17 cellular contexts compared by ENCODE assay signal in genomic region chr15:57388199-57388863, GRCh38. TPM values are rescaled to one million over a fixed set of nuclear protein-coding genes. Genes with fewer than 3 reads are reported as not detected.
DNase-seq lines count a peak whose midpoint lies in the region; ATAC-seq and TF ChIP-seq lines count a peak whose summit lies in the region.
"Had no signal": no experiment of that assay in that cellular context is flagged by ENCODE, and none has a peak within 500 bp of the region (broad histone marks: within the 10 kb centered on the region; RNA-seq: fewer than 3 reads in every experiment).

No MANE protein-coding gene starts in this region.

- DNase-seq in body of pancreas = peak; percentile 34 to 60 (median 48)
- DNase-seq in hepatocyte (ENCODE audit: low spot score) = no peak
- no peak for DNase-seq in neural progenitor cell (ENCODE audit: low spot score)
- no peak for DNase-seq in upper lobe of right lung
- DNase-seq in RKO (ENCODE audit: low spot score) = no peak
- DNase-seq in Ammon's horn (ENCODE audit: low spot score) = no peak
- no peak for DNase-seq in spleen
- DNase-seq: activated CD8-positive, alpha-beta memory T cell treated with anti-CD3 and anti-CD28 coated beads, Interleukin-2, amount 10 ng/mL, durations not matched to agents 7 days and 5 days; activated naive CD4-positive, alpha-beta T cell treated with Interleukin-2 at 50 U/mL for 16 hours; CD4-positive, CD25-positive, alpha-beta regulatory T cell; EL; IMR-90; NCI-H1092; NCI-H345; stimulated activated CD4-positive, alpha-beta T cell treated with anti-CD3 and anti-CD28 coated beads, Interleukin-4, amount 100 ng/mL, for 24 hours had no signal

- no peak overlapping the region for H3K9ac ChIP-seq in neural progenitor cell

- H3K4me3 ChIP-seq in body of pancreas (no peak overlapping the region), hepatocyte (no peak overlapping the region), neural progenitor cell (no peak overlapping the region), upper lobe of right lung (no peak overlapping the region), spleen (no peak overlapping the region)

- H3K79me2 ChIP-seq in hepatocyte = peaks cover 59% of the 10 kb centered on the region
- H3K79me2 ChIP-seq in neural progenitor cell (ENCODE audit: low read depth) = no peaks in the 10 kb centered on the region

- no peak overlapping the region for H3K4me2 ChIP-seq in hepatocyte
- peak overlapping the region; percentile 45 for H3K4me2 ChIP-seq in neural progenitor cell

- H3K36me3 ChIP-seq in body of pancreas (replicated peaks in 1 of 2; ENCODE audit: insufficient read depth in 1 of 2, low read depth in 2 of 2) (no peaks in the 10 kb centered on the region), hepatocyte (replicated peaks; ENCODE audit: insufficient read depth, low read depth) (no peaks in the 10 kb centered on the region), neural progenitor cell (no peaks in the 10 kb centered on the region), upper lobe of right lung (no peaks in the 10 kb centered on the region), spleen (no peaks in the 10 kb centered on the region)

- H3K9me2 ChIP-seq in hepatocyte (replicated peaks; ENCODE audit: insufficient read depth) = no peaks in the 10 kb centered on the region

- peaks cover 4% of the 10 kb centered on the region for H3K9me3 Mint-ChIP-seq in neural progenitor cell
- H3K9me3 Mint-ChIP-seq: central memory CD8-positive, alpha-beta T cell had no signal

- H3K4me1 Mint-ChIP-seq in neural progenitor cell = peaks cover 23% of the 10 kb centered on the region
- H3K4me1 Mint-ChIP-seq: activated CD8-positive, alpha-beta memory T cell treated with anti-CD3 and anti-CD28 coated beads, Interleukin-2, amount 10 ng/mL, durations not matched to agents 7 days and 5 days; CD4-positive, CD25-positive, alpha-beta regulatory T cell; central memory CD8-positive, alpha-beta T cell had no signal

- H3K27me3 ChIP-seq in body of pancreas (no peaks in the 10 kb centered on the region), hepatocyte (no peaks in the 10 kb centered on the region), neural progenitor cell (no peaks in the 10 kb centered on the region), upper lobe of right lung (no peaks in the 10 kb centered on the region), spleen (replicated peaks in 1 of 7) (peaks cover 0 to 17% (median 0%) of the 10 kb centered on the region in 7 donors)

- intact Hi-C loops in body of pancreas (cut with DNase I) = loop anchor here (10.0 kb wide), 1 partner anchor 56 kb away; no protein-coding TSS in a partner anchor
- intact Hi-C loops in upper lobe of right lung (cut with DNase I) = no loop called here
- intact Hi-C loops in spleen (cut with DNase I; ENCODE audit: low total_unique reads) = no loop called here

- H3F3A ChIP-seq in neural progenitor cell (ENCODE audit: low read depth) = peaks cover 33% of the 10 kb centered on the region

- H3K4me1 ChIP-seq in body of pancreas (peaks cover 68% of the 10 kb centered on the region), hepatocyte (ENCODE audit: insufficient read depth) (peaks cover 30% of the 10 kb centered on the region), neural progenitor cell (peaks cover 34% of the 10 kb centered on the region), upper lobe of right lung (peaks cover 9% of the 10 kb centered on the region), spleen (no peaks in the 10 kb centered on the region)

- H3K27ac ChIP-seq in body of pancreas (peak overlapping the region in 3 of 4 donors; percentile 41 to 66 (median 61)), hepatocyte (peak overlapping the region; percentile 56), neural progenitor cell (no peak overlapping the region), upper lobe of right lung (peak overlapping the region; percentile 63), spleen (no peak overlapping the region)
- H3K27ac ChIP-seq: epithelial cell of prostate had no signal

- TF ChIP-seq POLR2A in body of pancreas (IDR thresholded peaks at IDR 0.05) (no peak), spleen (IDR thresholded peaks at IDR 0.05) (no peak)

- ATAC-seq in body of pancreas = peak; percentile 72
- peak; percentile 28 for ATAC-seq in upper lobe of right lung
- ATAC-seq: activated CD8-positive, alpha-beta memory T cell treated with anti-CD3 and anti-CD28 coated beads, Interleukin-2, amount 10 ng/mL, durations not matched to agents 7 days and 5 days had no signal

- peaks cover 22% of the 10 kb centered on the region for H3K27me3 Mint-ChIP-seq in neural progenitor cell (ENCODE audit: insufficient read depth, low read depth)

- H3K36me3 Mint-ChIP-seq in neural progenitor cell = peaks cover 2% of the 10 kb centered on the region
- H3K36me3 Mint-ChIP-seq: activated CD8-positive, alpha-beta memory T cell treated with anti-CD3 and anti-CD28 coated beads, Interleukin-2, amount 10 ng/mL, durations not matched to agents 7 days and 5 days; CD4-positive, CD25-positive, alpha-beta regulatory T cell had no signal

- H2AFZ ChIP-seq in hepatocyte (peak overlapping the region; percentile 6), neural progenitor cell (replicated peaks) (peak overlapping the region; percentile 51)

- WGBS in body of pancreas, 2 donors = 17 to 23% methylated on average over 11 of the region's 11 CpGs
- 59% methylated on average over 11 of the region's 11 CpGs for WGBS in hepatocyte (ENCODE audit: low lambda C conversion rate, missing lambda C conversion rate)
- 84 to 95% (median 92%) methylated on average over 11 of the region's 11 CpGs for WGBS in spleen, 5 donors

- H3K27ac Mint-ChIP-seq in neural progenitor cell = no peak overlapping the region
- H3K27ac Mint-ChIP-seq: activated CD8-positive, alpha-beta memory T cell treated with anti-CD3 and anti-CD28 coated beads, Interleukin-2, amount 10 ng/mL, durations not matched to agents 7 days and 5 days; CD4-positive, CD25-positive, alpha-beta regulatory T cell had no signal

- no peaks in the 10 kb centered on the region for H3K9me3 ChIP-seq in body of pancreas
- no peaks in the 10 kb centered on the region for H3K9me3 ChIP-seq in hepatocyte (ENCODE audit: low read depth)
- H3K9me3 ChIP-seq in neural progenitor cell (ENCODE audit: low read depth) = no peaks in the 10 kb centered on the region
- no peaks in the 10 kb centered on the region for H3K9me3 ChIP-seq in upper lobe of right lung
- peaks cover 0 to 4% (median 0%) of the 10 kb centered on the region in 8 donors for H3K9me3 ChIP-seq in spleen

- TF ChIP-seq CTCF in body of pancreas (IDR thresholded peaks at IDR 0.05) (no peak), hepatocyte (IDR thresholded peaks at IDR 0.05; ENCODE audit: poor library complexity) (no peak), neural progenitor cell (IDR thresholded peaks at IDR 0.05) (no peak), upper lobe of right lung (IDR thresholded peaks at IDR 0.05) (no peak), spleen (IDR thresholded peaks at IDR 0.05 in 8 of 11, conservative IDR thresholded peaks at IDR 0.05 in 3 of 11) (no peak)

- no peak overlapping the region for H3K4me3 Mint-ChIP-seq in neural progenitor cell
- H3K4me3 Mint-ChIP-seq: activated CD8-positive, alpha-beta memory T cell treated with anti-CD3 and anti-CD28 coated beads, Interleukin-2, amount 10 ng/mL, durations not matched to agents 7 days and 5 days; CD4-positive, CD25-positive, alpha-beta regulatory T cell; central memory CD8-positive, alpha-beta T cell had no signal

- H4K20me1 ChIP-seq in hepatocyte (ENCODE audit: insufficient read depth, poor library complexity, severe bottlenecking) (no peaks in the 10 kb centered on the region), neural progenitor cell (ENCODE audit: low read depth) (no peaks in the 10 kb centered on the region)

RNA-seq across cellular contexts. Expression of gene CGNL1, which starts 12.0 kb away (rescaled TPM):
- total RNA-seq in body of pancreas (10 to 100 TPM; 24.7 to 30.6 TPM), hepatocyte (13.1 and 13.7 TPM in 2 replicates), neural progenitor cell (ENCODE audit: low replicate concordance) (3.0 and 4.0 TPM in 2 replicates), upper lobe of right lung (54.9 TPM), spleen (under 1 TPM; 0.20 to 0.73 (median 0.51) TPM)
- polyA plus RNA-seq in hepatocyte (9.8 and 11.4 TPM in 2 replicates), spleen (under 1 TPM; 0.07 to 0.38 (median 0.21) TPM)
- total RNA-seq: activated CD8-positive, alpha-beta memory T cell treated with anti-CD3 and anti-CD28 coated beads, Interleukin-2, amount 10 ng/mL, durations not matched to agents 7 days and 5 days; CD4-positive, CD25-positive, alpha-beta regulatory T cell had no signal
- polyA plus RNA-seq: CD4-positive, CD25-positive, alpha-beta regulatory T cell had no signal

Comparison
In these comparisons a context has a peak if more than half of its experiments do, and no peak if none do; other contexts are left out.
1. DNase-seq: peak in body of pancreas (4 of 4); none in hepatocyte (single experiment), neural progenitor cell (single experiment), upper lobe of right lung (single experiment), RKO (single experiment), Ammon's horn (single experiment) and spleen (single experiment).
2. H3K27ac ChIP-seq: peak in body of pancreas (3 of 4), hepatocyte (single experiment) and upper lobe of right lung (single experiment); none in neural progenitor cell (single experiment) and spleen (0 of 8).